ENCODE assay signal across 8 cellular contexts in the genomic region with DNA sequence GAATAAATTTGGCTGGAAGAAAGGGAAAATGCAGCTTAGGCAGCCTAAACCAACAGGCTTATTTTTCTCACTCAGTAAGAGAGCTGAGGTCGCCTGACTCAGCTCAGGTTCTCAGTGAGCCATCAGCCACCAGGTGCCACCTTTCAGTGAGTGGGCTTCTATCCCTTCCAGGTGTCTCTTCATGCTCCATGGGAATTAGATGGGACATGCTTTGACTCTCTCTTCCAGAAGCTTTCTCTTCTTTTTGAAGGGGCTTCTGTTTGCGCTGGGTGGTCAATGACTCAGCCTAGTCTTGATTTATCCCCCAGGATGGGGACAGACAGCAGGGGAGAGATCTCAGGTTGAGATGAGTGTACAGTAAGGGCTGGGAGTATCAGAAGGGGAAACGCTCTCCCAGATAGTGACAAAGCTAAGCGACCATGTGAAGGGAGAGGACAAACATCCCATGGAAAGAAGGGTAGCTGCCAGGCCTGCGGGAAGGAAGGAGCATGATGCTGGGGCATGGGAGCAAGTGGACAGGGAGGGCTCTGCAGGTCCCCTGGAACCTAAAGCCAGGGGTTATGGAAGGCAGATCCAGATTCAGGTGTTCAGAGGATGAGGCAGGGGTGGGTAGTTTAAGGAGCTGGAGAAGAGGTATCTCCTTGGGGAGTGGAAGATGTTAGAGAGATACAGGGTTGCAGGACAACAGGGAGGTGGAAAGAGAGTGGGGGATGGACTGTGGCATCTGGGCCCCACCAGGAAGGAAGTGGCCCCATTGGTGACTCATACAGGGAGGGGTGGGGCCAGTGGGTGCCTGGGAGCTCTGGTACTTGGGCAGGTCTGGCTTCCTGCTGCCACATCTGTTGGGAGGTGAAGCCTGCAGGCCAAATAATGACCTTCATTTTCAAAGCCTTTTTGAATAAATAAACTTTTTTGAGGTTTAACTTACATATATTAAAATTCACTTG. TPM values are rescaled to one million over a fixed set of nuclear protein-coding genes. Genes with fewer than 3 reads are reported as not detected.
A peak's percentile ranks its signal among the peaks of the same experiment; 100 is the strongest.
DNase-seq lines count a peak whose midpoint lies in the region; ATAC-seq, FAIRE-seq and TF ChIP-seq lines count a peak whose summit lies in the region.

No MANE protein-coding gene starts in this region.

- H3K4me1 ChIP-seq in naive thymus-derived CD4-positive, alpha-beta T cell (ENCODE audit: control insufficient read depth in 2 of 2, insufficient read depth in 2 of 2, low read length in 2 of 2), result peaks cover 37 to 77% of the 10 kb centered on the region in 2 donors
- peaks cover 47% of the 10 kb centered on the region for H3K4me1 ChIP-seq in stomach smooth muscle (ENCODE audit: control insufficient read depth, insufficient read depth, low read length)

- peak overlapping the region; percentile 16 to 51 for H3K9ac ChIP-seq in stomach smooth muscle (ENCODE audit: low read length in 2 of 2)

- H3K4me3 Mint-ChIP-seq in HFFc6, result peak overlapping the region; percentile 68
- H3K4me3 Mint-ChIP-seq in endothelial cell (ENCODE audit: unreplicated experiment), result peak overlapping the region; percentile 28
- H3K4me3 Mint-ChIP-seq in naive thymus-derived CD4-positive, alpha-beta T cell, result peak overlapping the region; percentile 57 to 95 (median 78)

- peak; percentile 73 for TF ChIP-seq POLR2A in GM12891 (IDR thresholded peaks at IDR 0.05; ENCODE audit: low read depth, low read length)

- DNase-seq in GM12891 (ENCODE audit: insufficient read length, low spot score) (peak; percentile 64), HFFc6 (peak; percentile 58), NAMALWA (ENCODE audit: low spot score) (peak; percentile 74), endothelial cell (ENCODE audit: low spot score) (peak; percentile 30), dedifferentiated amniotic fluid mesenchymal stem cell (ENCODE audit: extremely low spot score) (no peak)
- DNase-seq in activated CD4-positive, alpha-beta T cell treated with anti-CD3 and anti-CD28 coated beads, Interleukin-2, amount 50 U/mL, for 48 hours, result peak; percentile 81 to 89
- peak; percentile 15 to 81 (median 40) for DNase-seq in naive thymus-derived CD4-positive, alpha-beta T cell

- peak; percentile 83 for ATAC-seq in naive thymus-derived CD4-positive, alpha-beta T cell

- FAIRE-seq in GM12891 (lab: Jason Lieb, UNC), result peak; percentile 85

- H3K27me3 Mint-ChIP-seq in HFFc6 (ENCODE audit: insufficient read depth) (no peaks in the 10 kb centered on the region; the same call in 1 of the 2 replicates), endothelial cell (ENCODE audit: unreplicated experiment) (peaks cover 3% of the 10 kb centered on the region)
- H3K27me3 Mint-ChIP-seq in naive thymus-derived CD4-positive, alpha-beta T cell, result no peaks in the 10 kb centered on the region

- TF ChIP-seq CTCF in HFFc6 (IDR thresholded peaks at IDR 0.05), result 0 out of 2 replicates have a peak, but pooled peaks have one; percentile 7
- TF ChIP-seq CTCF in endothelial cell (IDR thresholded peaks at IDR 0.05; ENCODE audit: unreplicated experiment), result no peak

- H3K9me3 ChIP-seq in naive thymus-derived CD4-positive, alpha-beta T cell (ENCODE audit: control insufficient read depth in 2 of 3, low read length in 3 of 3), result no peaks in the 10 kb centered on the region
- H3K9me3 ChIP-seq in stomach smooth muscle (ENCODE audit: control insufficient read depth in 2 of 2, low read length in 2 of 2), result no peaks in the 10 kb centered on the region

- H3K4me3 ChIP-seq in naive thymus-derived CD4-positive, alpha-beta T cell (ENCODE audit: low read length), result peak overlapping the region; percentile 28
- H3K4me3 ChIP-seq in stomach smooth muscle (ENCODE audit: low read length in 2 of 2), result no peak overlapping the region

- H3K27ac ChIP-seq in naive thymus-derived CD4-positive, alpha-beta T cell (ENCODE audit: low read depth, low read length), result peak overlapping the region; percentile 79
- H3K27ac ChIP-seq in stomach smooth muscle (ENCODE audit: low read length), result peak overlapping the region; percentile 86

- no peaks in the 10 kb centered on the region for H3K36me3 ChIP-seq in naive thymus-derived CD4-positive, alpha-beta T cell (ENCODE audit: control insufficient read depth in 2 of 3, insufficient read depth in 3 of 3, low read length in 3 of 3)
- peaks cover 0 to 5% of the 10 kb centered on the region in 2 donors for H3K36me3 ChIP-seq in stomach smooth muscle (ENCODE audit: control insufficient read depth in 2 of 2, insufficient read depth in 2 of 2, low read length in 2 of 2)

- H3K9me3 Mint-ChIP-seq in HFFc6 (no peaks in the 10 kb centered on the region), endothelial cell (ENCODE audit: unreplicated experiment) (no peaks in the 10 kb centered on the region)
- H3K9me3 Mint-ChIP-seq in naive thymus-derived CD4-positive, alpha-beta T cell, result peaks cover 0 to 3% (median 0%) of the 10 kb centered on the region in 11 donors

- POLR2A ChIA-PET in naive thymus-derived CD4-positive, alpha-beta T cell (lab: Charles Lee), result interaction anchor here (0.6 to 4.6 kb wide), 8 partner anchors 10 to 57 kb away, joined by 3 to 59 read pairs (median 6); partner anchors contain the start of genes OGDH and TMED4

- H3K4me1 Mint-ChIP-seq in HFFc6 (ENCODE audit: low read depth), result peaks cover 51% of the 10 kb centered on the region
- H3K4me1 Mint-ChIP-seq in endothelial cell (ENCODE audit: unreplicated experiment), result peaks cover 23% of the 10 kb centered on the region
- peaks cover 46 to 80% (median 57%) of the 10 kb centered on the region in 7 donors for H3K4me1 Mint-ChIP-seq in naive thymus-derived CD4-positive, alpha-beta T cell

- CTCF ChIA-PET in naive thymus-derived CD4-positive, alpha-beta T cell (lab: Charles Lee), result no interaction called here

- intact Hi-C loops in naive thymus-derived CD4-positive, alpha-beta T cell (cut with micrococcal nuclease), result loop anchor here (1.0 to 5.0 kb wide), 16 partner anchors 8 to 276 kb away; partner anchors contain the start of genes OGDH (in 2 of the 2), PPIA (in 2 of the 2), H2AZ2 (in 1 of the 2) and NUDCD3 (in 1 of the 2)

- peaks cover 6% of the 10 kb centered on the region for H3K36me3 Mint-ChIP-seq in HFFc6 (ENCODE audit: low read depth)
- H3K36me3 Mint-ChIP-seq in endothelial cell (ENCODE audit: low read depth, unreplicated experiment), result no peaks in the 10 kb centered on the region
- peaks cover 0 to 42% (median 3%) of the 10 kb centered on the region in 5 donors for H3K36me3 Mint-ChIP-seq in naive thymus-derived CD4-positive, alpha-beta T cell

- H3K27me3 ChIP-seq in naive thymus-derived CD4-positive, alpha-beta T cell (ENCODE audit: control insufficient read depth in 2 of 2, insufficient read depth in 2 of 2, low read length in 2 of 2), result no peaks in the 10 kb centered on the region
- no peaks in the 10 kb centered on the region for H3K27me3 ChIP-seq in stomach smooth muscle (ENCODE audit: control insufficient read depth in 1 of 2, insufficient read depth in 2 of 2, low read length in 2 of 2)

- H3K27ac Mint-ChIP-seq in HFFc6, result peak overlapping the region; percentile 96
- H3K27ac Mint-ChIP-seq in endothelial cell (ENCODE audit: unreplicated experiment), result peak overlapping the region; percentile 88
- peak overlapping the region; percentile 92 to 100 (median 98) for H3K27ac Mint-ChIP-seq in naive thymus-derived CD4-positive, alpha-beta T cell

TF ChIP-seq in GM12891, 5 proteins besides CTCF, POLR2A, EP300 and RAD21:
- TF ChIP-seq PAX5 (IDR thresholded peaks at IDR 0.05; ENCODE audit: insufficient read depth, low read length, severe bottlenecking) (peak; percentile 42), POU2F2 (IDR thresholded peaks at IDR 0.05; ENCODE audit: low read depth, low read length) (peak; percentile 78; the same call in 1 of the 2 replicates), POLR2AphosphoS5 (IDR thresholded peaks at IDR 0.05; ENCODE audit: low read depth, low read length) (peak; percentile 63; the same call in 1 of the 2 replicates), TAF1 (IDR thresholded peaks at IDR 0.05; ENCODE audit: low read depth, low read length) (peak; percentile 77), SPI1 (IDR thresholded peaks at IDR 0.05; ENCODE audit: low read depth, low read length) (peak; percentile 93)

RNA-seq across cellular contexts. Expression of gene OGDH, which starts 32.5 kb away (rescaled TPM):
- polyA plus RNA-seq in GM12891 (2012; ENCODE audit: low read depth, missing spikeins), result 42.5 TPM
- 10 to 100 TPM; 77.8 to 88.2 (median 80.2) TPM for total RNA-seq in HFFc6 (2021; fragmentation: NEBNext Ultra II Directional; extraction: Animal tissue kit (Norgen Biotek cat#: 25700))
- total RNA-seq in endothelial cell (ENCODE audit: unreplicated experiment), result 67.1 TPM
- 100 to 1,000 TPM in 1 of 5 experiments, 10 to 100 TPM in 4; 43.1 to 122 (median 66.3) TPM for total RNA-seq in naive thymus-derived CD4-positive, alpha-beta T cell
- polyA plus RNA-seq in naive thymus-derived CD4-positive, alpha-beta T cell, result 10 to 100 TPM; 20.3 to 25.0 TPM

RNA-seq across cellular contexts. Expression of gene TMED4, which starts 56.9 kb away (rescaled TPM):
- 32.4 TPM for polyA plus RNA-seq in GM12891 (2012; ENCODE audit: low read depth, missing spikeins)
- total RNA-seq in HFFc6 (2021; fragmentation: NEBNext Ultra II Directional; extraction: Animal tissue kit (Norgen Biotek cat#: 25700)), result 10 to 100 TPM; 73.7 to 89.7 (median 80.7) TPM
- 79.4 TPM for total RNA-seq in endothelial cell (ENCODE audit: unreplicated experiment)
- 10 to 100 TPM; 70.0 to 98.5 (median 95.3) TPM for total RNA-seq in naive thymus-derived CD4-positive, alpha-beta T cell
- 10 to 100 TPM; 61.6 to 93.7 TPM for polyA plus RNA-seq in naive thymus-derived CD4-positive, alpha-beta T cell

Comparison
In these comparisons a context has a peak if more than half of its experiments do, and no peak if none do; other contexts are left out.
1. H3K4me3 Mint-ChIP-seq: peak in every context shown above with its lines; median percentile 78 in naive thymus-derived CD4-positive, alpha-beta T cell; 68 in HFFc6; 28 in endothelial cell.